In the genomic region with DNA sequence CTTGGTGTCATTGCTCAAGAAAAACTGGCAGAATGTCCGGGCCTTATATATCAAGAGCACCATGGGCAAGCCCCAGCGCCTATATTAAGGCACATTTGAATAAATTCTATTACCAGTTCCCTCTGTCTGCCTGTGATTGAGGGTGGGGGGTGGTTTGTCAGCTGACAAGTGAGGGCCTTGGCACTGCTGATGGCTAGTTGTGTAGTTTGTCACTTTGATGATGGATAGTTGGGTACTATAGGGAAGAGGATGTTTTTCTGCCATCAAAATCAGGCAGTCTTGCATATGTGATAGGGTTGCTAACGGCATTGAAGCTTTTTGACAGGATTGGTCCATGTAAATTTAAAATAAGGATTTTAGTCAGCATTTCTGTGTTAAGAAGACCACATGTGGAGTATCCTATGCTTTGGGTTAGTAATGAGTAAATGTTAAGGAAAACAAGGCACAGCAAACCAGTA, we compare ENCODE assay signal across 10 cellular contexts. TPM values are rescaled to one million over a fixed set of nuclear protein-coding genes. Genes with fewer than 3 reads are reported as not detected.
A peak's percentile ranks its signal among the peaks of the same experiment; 100 is the strongest.
DNase-seq lines count a peak whose midpoint lies in the region; ATAC-seq and TF ChIP-seq lines count a peak whose summit lies in the region.
"Had no signal": no experiment of that assay in that cellular context is flagged by ENCODE, and none has a peak within 500 bp of the region (broad histone marks: within the 10 kb centered on the region; RNA-seq: fewer than 3 reads in every experiment).

No MANE protein-coding gene starts in this region.

- no peaks in the 10 kb centered on the region for H3K27me3 ChIP-seq in BE2C
- no peaks in the 10 kb centered on the region for H3K27me3 ChIP-seq in HUES48 (ENCODE audit: control insufficient read depth, insufficient read depth, low read length)
- no peaks in the 10 kb centered on the region for H3K27me3 ChIP-seq in ascending aorta

- H3K4me3 ChIP-seq in BE2C (ENCODE audit: low read depth, low read length) (peak overlapping the region; percentile 99), HUES48 (ENCODE audit: low read depth, low read length) (peak overlapping the region; percentile 99), ascending aorta (no peak overlapping the region), mesodermal cell (ENCODE audit: extremely low read depth, insufficient read depth, low read length, poor library complexity, severe bottlenecking) (peak overlapping the region; percentile 93), mucosa of descending colon (no peak overlapping the region)

- TF ChIP-seq CTCF in BE2C (IDR thresholded peaks at IDR 0.05; ENCODE audit: low read depth, low read length) (no peak), ascending aorta (IDR thresholded peaks at IDR 0.05) (no peak), mucosa of descending colon (IDR thresholded peaks at IDR 0.05) (no peak)

- DNase-seq in BE2C = no peak
- no peak for DNase-seq in ascending aorta (ENCODE audit: low spot score in 2 of 2)
- DNase-seq in mucosa of descending colon = no peak
- DNase-seq in HuH-7.5 (ENCODE audit: low spot score) = no peak
- DNase-seq in NCI-H748 treated with DMSO at 0.1 percent for 48 hours (lab: John Stamatoyannopoulos, UW) = no peak
- DNase-seq: nucleus accumbens, SHP77 treated with DMSO at 0.1 percent for 48 hours had no signal

- H3K9ac ChIP-seq in HUES48 (ENCODE audit: low read depth, low read length) = no peak overlapping the region

- H3K36me3 ChIP-seq in BE2C = peaks cover 68% of the 10 kb centered on the region
- H3K36me3 ChIP-seq in HUES48 (ENCODE audit: control insufficient read depth, insufficient read depth, low read length) = peaks cover 73% of the 10 kb centered on the region
- H3K36me3 ChIP-seq in ascending aorta = peaks cover 45 to 54% of the 10 kb centered on the region in 2 donors
- peaks cover 76% of the 10 kb centered on the region for H3K36me3 ChIP-seq in mesodermal cell (ENCODE audit: control insufficient read depth, insufficient read depth, low read length)
- peaks cover 3% of the 10 kb centered on the region for H3K36me3 ChIP-seq in mucosa of descending colon (ENCODE audit: low read depth)

- H3K4me1 ChIP-seq in BE2C = peaks cover 15% of the 10 kb centered on the region
- H3K4me1 ChIP-seq in HUES48 (ENCODE audit: control insufficient read depth, insufficient read depth, low read length) = peaks cover 19% of the 10 kb centered on the region
- H3K4me1 ChIP-seq in ascending aorta = peaks cover 5 to 19% of the 10 kb centered on the region in 2 donors
- H3K4me1 ChIP-seq in mesodermal cell (ENCODE audit: control insufficient read depth, insufficient read depth, low read length, poor library complexity, severe bottlenecking) = peaks cover 12% of the 10 kb centered on the region
- peaks cover 20% of the 10 kb centered on the region for H3K4me1 ChIP-seq in mucosa of descending colon (ENCODE audit: low read depth)

- intact Hi-C loops in ascending aorta (cut with DNase I) = no loop called here
- intact Hi-C loops in mucosa of descending colon (cut with DNase I, micrococcal nuclease) = no loop called here

- ATAC-seq in HG02759 (IDR thresholded peaks at IDR 0.05; ENCODE audit: unreplicated experiment) (no peak), mucosa of descending colon (no peak)

- 60 to 95% methylated on average over 1 to 2 of the region's 3 CpGs for WGBS in mesodermal cell (ENCODE audit: insufficient coverage in 2 of 2), 2 experiments

- no peaks in the 10 kb centered on the region for H3K9me3 ChIP-seq in BE2C
- H3K9me3 ChIP-seq in HUES48 (ENCODE audit: control insufficient read depth, insufficient read depth, low read length) = no peaks in the 10 kb centered on the region
- no peaks in the 10 kb centered on the region for H3K9me3 ChIP-seq in ascending aorta
- H3K9me3 ChIP-seq in mesodermal cell (ENCODE audit: control insufficient read depth, low read length) = no peaks in the 10 kb centered on the region
- H3K9me3 ChIP-seq in mucosa of descending colon = no peaks in the 10 kb centered on the region

- H3K27ac ChIP-seq in HUES48 (ENCODE audit: low read depth, low read length) = peak overlapping the region; percentile 52
- H3K27ac ChIP-seq in ascending aorta = peak overlapping the region; percentile 84 to 88
- peak overlapping the region; percentile 31 for H3K27ac ChIP-seq in mesodermal cell (ENCODE audit: low read depth, low read length, severe bottlenecking)

RNA-seq across cellular contexts. Expression of a gene that starts 2.5 kb away (rescaled TPM):
- 1,119 TPM for polyA plus RNA-seq in BE2C (2012; ENCODE audit: insufficient read depth, insufficient read length, low read depth)
- 643 TPM for total RNA-seq in ascending aorta
- 1,794 TPM for polyA plus RNA-seq in mesodermal cell (2013, experiment 1 of 2)
- 1,725 TPM for polyA plus RNA-seq in mesodermal cell (2013, experiment 2 of 2)
- 1,000 to 10,000 TPM in 1 of 3 donors, 100 to 1,000 TPM in 2; 849 to 1,069 (median 985) TPM for total RNA-seq in mucosa of descending colon

RNA-seq across cellular contexts. Expression of a gene that starts 18.6 kb away (rescaled TPM):
- 7.2 TPM for polyA plus RNA-seq in BE2C (2012; ENCODE audit: insufficient read depth, insufficient read length, low read depth)
- total RNA-seq in ascending aorta (0.32 TPM), mucosa of descending colon (1 to 10 TPM; 4.1 to 5.0 (median 4.4) TPM)
- polyA plus RNA-seq in mesodermal cell (2013, experiment 1 of 2) = 11.6 TPM
- 10.0 TPM for polyA plus RNA-seq in mesodermal cell (2013, experiment 2 of 2)

RNA-seq across cellular contexts. Expression of a gene that starts 26.2 kb away (rescaled TPM):
- 24.8 TPM for polyA plus RNA-seq in BE2C (2012; ENCODE audit: insufficient read depth, insufficient read length, low read depth)
- total RNA-seq in ascending aorta (19.8 TPM), mucosa of descending colon (10 to 100 TPM; 28.3 to 98.0 (median 28.8) TPM)
- 38.8 TPM for polyA plus RNA-seq in mesodermal cell (2013, experiment 1 of 2)
- polyA plus RNA-seq in mesodermal cell (2013, experiment 2 of 2) = 34.4 TPM

RNA-seq across cellular contexts. Expression of a gene that starts 42.0 kb away (rescaled TPM):
- not detected for polyA plus RNA-seq in BE2C (2012; ENCODE audit: insufficient read depth, insufficient read length, low read depth)
- total RNA-seq in ascending aorta (not detected), mucosa of descending colon (not detected)
- polyA plus RNA-seq in mesodermal cell (2013, experiment 1 of 2) = not detected
- polyA plus RNA-seq in mesodermal cell (2013, experiment 2 of 2) = not detected

Comparison
In these comparisons a context has a peak if more than half of its experiments do, and no peak if none do; other contexts are left out.
1. H3K4me3 ChIP-seq: peak in BE2C (single experiment), HUES48 (single experiment) and mesodermal cell (single experiment); none in ascending aorta (0 of 2) and mucosa of descending colon (single experiment).
2. H3K27ac ChIP-seq: peak in every context shown above with its lines; median percentile 86 in ascending aorta; 52 in HUES48; 31 in mesodermal cell.